8 cellular contexts compared by ENCODE assay signal in genomic region chr4:7067147-7067522, GRCh38. TPM values are rescaled to one million over a fixed set of nuclear protein-coding genes. Genes with fewer than 3 reads are reported as not detected.
DNase-seq lines count a peak whose midpoint lies in the region; ATAC-seq and TF ChIP-seq lines count a peak whose summit lies in the region.

No MANE protein-coding gene starts in this region.

- H3K4me1 ChIP-seq in right atrium auricular region (peaks cover 0 to 32% of the 10 kb centered on the region in 2 donors), spleen (peaks cover 24 to 79% (median 57%) of the 10 kb centered on the region in 6 donors)

- H3K36me3 ChIP-seq in right atrium auricular region = peaks cover 27% of the 10 kb centered on the region
- H3K36me3 ChIP-seq in spleen = peaks cover 0 to 36% (median 25%) of the 10 kb centered on the region in 6 donors

- DNase-seq in GM12865 (ENCODE audit: low read depth) (no peak), right atrium auricular region (ENCODE audit: low spot score) (peak; percentile 70), spleen (peak; percentile 94), 8988T (no peak), NCI-H1092 (lab: John Stamatoyannopoulos, UW) (no peak)
- DNase-seq in activated CD4-positive, alpha-beta T cell treated with anti-CD3 and anti-CD28 coated beads, Interleukin-2, amount 10 ng/mL, durations not matched to agents 24 days and 14 days = no peak

- 2 to 10% (median 3%) methylated on average over 19 of the region's 19 CpGs for WGBS in spleen, 5 donors

- no peaks in the 10 kb centered on the region for H3K9me3 Mint-ChIP-seq in activated CD4-positive, alpha-beta T cell treated with anti-CD3 and anti-CD28 coated beads, Interleukin-2, amount 10 ng/mL, durations not matched to agents 24 days and 14 days

- peak overlapping the region; percentile 87 for H3K4me3 ChIP-seq in GM12865 (ENCODE audit: low read depth, low read length)
- peak overlapping the region; percentile 71 to 100 for H3K4me3 ChIP-seq in right atrium auricular region
- H3K4me3 ChIP-seq in spleen = peak overlapping the region; percentile 75 to 99 (median 94)

- peaks cover 10% of the 10 kb centered on the region for H3K27me3 Mint-ChIP-seq in activated CD4-positive, alpha-beta T cell treated with anti-CD3 and anti-CD28 coated beads, Interleukin-2, amount 10 ng/mL, durations not matched to agents 24 days and 14 days

- peak; percentile 13 for ATAC-seq in HG03066 (IDR thresholded peaks at IDR 0.05; ENCODE audit: low read depth, unreplicated experiment)
- ATAC-seq in HG03095 (IDR thresholded peaks at IDR 0.05; ENCODE audit: unreplicated experiment) = no peak

- H3K27ac ChIP-seq in right atrium auricular region (peak overlapping the region; percentile 83 to 91), spleen (peak overlapping the region; percentile 93 to 99 (median 94))

- TF ChIP-seq CTCF in GM12865 (IDR thresholded peaks at IDR 0.05; ENCODE audit: insufficient read depth, low read depth, low read length, missing control alignments) = no peak
- no peak for TF ChIP-seq CTCF in right atrium auricular region (IDR thresholded peaks at IDR 0.05)
- no peak for TF ChIP-seq CTCF in spleen (IDR thresholded peaks at IDR 0.05 in 8 of 11, conservative IDR thresholded peaks at IDR 0.05 in 3 of 11)

- peaks cover 42% of the 10 kb centered on the region for H3K36me3 Mint-ChIP-seq in activated CD4-positive, alpha-beta T cell treated with anti-CD3 and anti-CD28 coated beads, Interleukin-2, amount 10 ng/mL, durations not matched to agents 24 days and 14 days (ENCODE audit: low read depth)

- intact Hi-C loops in activated CD4-positive, alpha-beta T cell treated with anti-CD3 and anti-CD28 coated beads, Interleukin-2, amount 10 ng/mL, durations not matched to agents 24 days and 14 days (cut with micrococcal nuclease) = no loop called here
- intact Hi-C loops in spleen (cut with DNase I; ENCODE audit: low total_unique reads) = no loop called here

- TF ChIP-seq POLR2A in spleen (IDR thresholded peaks at IDR 0.05) = no peak

- H3K4me1 Mint-ChIP-seq in activated CD4-positive, alpha-beta T cell treated with anti-CD3 and anti-CD28 coated beads, Interleukin-2, amount 10 ng/mL, durations not matched to agents 24 days and 14 days = peaks cover 29% of the 10 kb centered on the region

- peak overlapping the region; percentile 89 for H3K27ac Mint-ChIP-seq in activated CD4-positive, alpha-beta T cell treated with anti-CD3 and anti-CD28 coated beads, Interleukin-2, amount 10 ng/mL, durations not matched to agents 24 days and 14 days

- no peaks in the 10 kb centered on the region for H3K9me3 ChIP-seq in right atrium auricular region
- H3K9me3 ChIP-seq in spleen = no peaks in the 10 kb centered on the region

- peak overlapping the region; percentile 90 for H3K4me3 Mint-ChIP-seq in activated CD4-positive, alpha-beta T cell treated with anti-CD3 and anti-CD28 coated beads, Interleukin-2, amount 10 ng/mL, durations not matched to agents 24 days and 14 days

- H3K27me3 ChIP-seq in right atrium auricular region (no peaks in the 10 kb centered on the region), spleen (replicated peaks in 1 of 7) (peaks cover 0 to 9% (median 0%) of the 10 kb centered on the region in 7 donors)

RNA-seq across cellular contexts. Expression of gene GRPEL1, which starts 0.7 kb away (rescaled TPM):
- 100 and 106 TPM in 2 replicates for total RNA-seq in activated CD4-positive, alpha-beta T cell treated with anti-CD3 and anti-CD28 coated beads, Interleukin-2, amount 10 ng/mL, durations not matched to agents 24 days and 14 days
- total RNA-seq in right atrium auricular region (10 to 100 TPM; 17.8 to 18.4 TPM), spleen (10 to 100 TPM; 21.3 to 42.7 (median 32.7) TPM)
- 10 to 100 TPM; 17.6 to 29.6 (median 23.8) TPM for polyA plus RNA-seq in spleen

RNA-seq across cellular contexts. Expression of gene TADA2B, which starts 24.0 kb away (rescaled TPM):
- total RNA-seq in activated CD4-positive, alpha-beta T cell treated with anti-CD3 and anti-CD28 coated beads, Interleukin-2, amount 10 ng/mL, durations not matched to agents 24 days and 14 days = 12.9 and 13.3 TPM in 2 replicates
- total RNA-seq in right atrium auricular region (10 to 100 TPM; 20.8 to 27.0 TPM), spleen (10 to 100 TPM; 22.6 to 32.2 (median 27.1) TPM)
- polyA plus RNA-seq in spleen = 10 to 100 TPM in 2 of 3 donors, 1 to 10 TPM in 1; 9.9 to 15.6 (median 10.8) TPM

Comparison
In these comparisons a context has a peak if more than half of its experiments do, and no peak if none do; other contexts are left out.
1. DNase-seq: peak in right atrium auricular region (single experiment) and spleen (single experiment); none in GM12865 (single experiment), activated CD4-positive, alpha-beta T cell treated with anti-CD3 and anti-CD28 coated beads, Interleukin-2, amount 10 ng/mL, durations not matched to agents 24 days and 14 days (single experiment), 8988T (single experiment) and NCI-H1092 (single experiment).
2. Peak in every context shown above with its lines, with median percentiles within 50 percentile points of each other: H3K4me3 ChIP-seq.